Comparison of ENCODE assay signal across 1 cellular context in the genomic region with DNA sequence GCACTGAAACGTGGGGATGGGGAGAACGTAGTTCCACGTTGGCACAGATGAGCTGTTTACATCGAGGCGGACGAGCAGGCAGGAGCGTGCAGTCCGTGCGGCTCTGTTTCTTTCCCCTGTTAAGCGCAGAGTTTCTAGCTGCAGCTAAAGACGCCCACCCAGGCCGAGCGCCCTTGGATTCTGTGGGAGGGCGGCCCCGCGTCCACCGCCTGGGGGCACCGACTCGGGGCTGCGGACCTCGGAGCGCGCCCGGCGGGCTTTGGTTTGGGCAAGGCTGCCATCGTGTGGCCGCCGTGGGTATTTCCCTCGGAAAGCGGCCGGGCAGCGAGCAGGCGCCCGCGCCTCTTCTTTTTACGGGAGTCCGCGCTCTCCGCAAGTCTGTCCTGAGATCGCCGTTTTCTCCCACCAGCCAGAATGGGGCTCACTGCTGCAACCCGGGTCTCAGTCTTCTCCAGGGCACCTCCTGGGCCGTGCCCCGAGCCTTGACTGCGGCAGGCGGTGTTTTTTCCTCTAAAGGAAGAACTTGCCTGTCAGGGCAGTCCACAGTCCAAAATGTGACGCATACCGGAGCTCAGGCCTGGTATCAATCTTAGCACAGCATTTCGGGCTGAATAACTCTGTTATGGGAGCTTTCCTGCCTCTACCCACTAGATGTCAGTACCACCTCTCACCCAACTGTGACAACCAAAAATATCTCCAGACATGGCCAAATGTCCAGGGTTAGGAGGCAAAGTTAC.
TF ChIP-seq lines count a peak whose summit lies in the region.

No MANE protein-coding gene starts in this region.

TF ChIP-seq in HepG2, 621 proteins besides CTCF, POLR2A, EP300 and RAD21 (continued from another document and continues in another):
- no peak for TF ChIP-seq ZNF160 (CRISPR knock-in tag; IDR thresholded peaks at IDR 0.05)
- no peak for TF ChIP-seq ZC3H13 (CRISPR knock-in tag; IDR thresholded peaks at IDR 0.05)
- TF ChIP-seq, protein P1, sequence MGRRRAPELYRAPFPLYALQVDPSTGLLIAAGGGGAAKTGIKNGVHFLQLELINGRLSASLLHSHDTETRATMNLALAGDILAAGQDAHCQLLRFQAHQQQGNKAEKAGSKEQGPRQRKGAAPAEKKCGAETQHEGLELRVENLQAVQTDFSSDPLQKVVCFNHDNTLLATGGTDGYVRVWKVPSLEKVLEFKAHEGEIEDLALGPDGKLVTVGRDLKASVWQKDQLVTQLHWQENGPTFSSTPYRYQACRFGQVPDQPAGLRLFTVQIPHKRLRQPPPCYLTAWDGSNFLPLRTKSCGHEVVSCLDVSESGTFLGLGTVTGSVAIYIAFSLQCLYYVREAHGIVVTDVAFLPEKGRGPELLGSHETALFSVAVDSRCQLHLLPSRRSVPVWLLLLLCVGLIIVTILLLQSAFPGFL (CRISPR knock-in tag; IDR thresholded peaks at IDR 0.05), result no peak
- no peak for TF ChIP-seq ESRRA (CRISPR knock-in tag; IDR thresholded peaks at IDR 0.05; ENCODE audit: low read depth)
- TF ChIP-seq SRY (CRISPR knock-in tag; IDR thresholded peaks at IDR 0.05), result no peak
- TF ChIP-seq JARID2 (CRISPR knock-in tag; IDR thresholded peaks at IDR 0.05; ENCODE audit: insufficient replicate concordance), result no peak
- no peak for TF ChIP-seq ZNF430 (CRISPR knock-in tag; IDR thresholded peaks at IDR 0.05)
- no peak for TF ChIP-seq NKX3-1 (CRISPR knock-in tag; IDR thresholded peaks at IDR 0.05)
- 0 out of 2 replicates have a peak, but pooled peaks have one; percentile 48 for TF ChIP-seq ZNF572 (CRISPR knock-in tag; IDR thresholded peaks at IDR 0.05)
- TF ChIP-seq ADNP (CRISPR knock-in tag; IDR thresholded peaks at IDR 0.05), result no peak
- TF ChIP-seq, protein P2, sequence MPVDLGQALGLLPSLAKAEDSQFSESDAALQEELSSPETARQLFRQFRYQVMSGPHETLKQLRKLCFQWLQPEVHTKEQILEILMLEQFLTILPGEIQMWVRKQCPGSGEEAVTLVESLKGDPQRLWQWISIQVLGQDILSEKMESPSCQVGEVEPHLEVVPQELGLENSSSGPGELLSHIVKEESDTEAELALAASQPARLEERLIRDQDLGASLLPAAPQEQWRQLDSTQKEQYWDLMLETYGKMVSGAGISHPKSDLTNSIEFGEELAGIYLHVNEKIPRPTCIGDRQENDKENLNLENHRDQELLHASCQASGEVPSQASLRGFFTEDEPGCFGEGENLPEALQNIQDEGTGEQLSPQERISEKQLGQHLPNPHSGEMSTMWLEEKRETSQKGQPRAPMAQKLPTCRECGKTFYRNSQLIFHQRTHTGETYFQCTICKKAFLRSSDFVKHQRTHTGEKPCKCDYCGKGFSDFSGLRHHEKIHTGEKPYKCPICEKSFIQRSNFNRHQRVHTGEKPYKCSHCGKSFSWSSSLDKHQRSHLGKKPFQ (CRISPR knock-in tag; IDR thresholded peaks at IDR 0.05; ENCODE audit: insufficient replicate concordance), result no peak
- TF ChIP-seq, protein P3, sequence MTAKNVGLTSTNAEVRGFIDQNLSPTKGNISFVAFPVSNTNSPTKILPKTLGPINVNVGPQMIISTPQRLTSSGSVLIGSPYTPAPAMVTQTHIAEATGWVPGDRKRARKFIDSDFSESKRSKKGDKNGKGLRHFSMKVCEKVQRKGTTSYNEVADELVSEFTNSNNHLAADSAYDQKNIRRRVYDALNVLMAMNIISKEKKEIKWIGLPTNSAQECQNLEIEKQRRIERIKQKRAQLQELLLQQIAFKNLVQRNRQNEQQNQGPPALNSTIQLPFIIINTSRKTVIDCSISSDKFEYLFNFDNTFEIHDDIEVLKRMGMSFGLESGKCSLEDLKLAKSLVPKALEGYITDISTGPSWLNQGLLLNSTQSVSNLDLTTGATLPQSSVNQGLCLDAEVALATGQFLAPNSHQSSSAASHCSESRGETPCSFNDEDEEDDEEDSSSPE (CRISPR knock-in tag; IDR thresholded peaks at IDR 0.05), result peak; percentile 41; the same call in 1 of the 2 replicates
- TF ChIP-seq, protein P4, sequence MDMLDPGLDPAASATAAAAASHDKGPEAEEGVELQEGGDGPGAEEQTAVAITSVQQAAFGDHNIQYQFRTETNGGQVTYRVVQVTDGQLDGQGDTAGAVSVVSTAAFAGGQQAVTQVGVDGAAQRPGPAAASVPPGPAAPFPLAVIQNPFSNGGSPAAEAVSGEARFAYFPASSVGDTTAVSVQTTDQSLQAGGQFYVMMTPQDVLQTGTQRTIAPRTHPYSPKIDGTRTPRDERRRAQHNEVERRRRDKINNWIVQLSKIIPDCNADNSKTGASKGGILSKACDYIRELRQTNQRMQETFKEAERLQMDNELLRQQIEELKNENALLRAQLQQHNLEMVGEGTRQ (IDR thresholded peaks at IDR 0.05; ENCODE audit: low read depth, low read length), result no peak
- TF ChIP-seq, protein P4 (CRISPR knock-in tag; IDR thresholded peaks at IDR 0.05; ENCODE audit: borderline replicate concordance), result no peak
- no peak for TF ChIP-seq SP1 (IDR thresholded peaks at IDR 0.05)
- TF ChIP-seq SP1 (CRISPR knock-in tag; IDR thresholded peaks at IDR 0.05), result no peak
- TF ChIP-seq, protein P5, sequence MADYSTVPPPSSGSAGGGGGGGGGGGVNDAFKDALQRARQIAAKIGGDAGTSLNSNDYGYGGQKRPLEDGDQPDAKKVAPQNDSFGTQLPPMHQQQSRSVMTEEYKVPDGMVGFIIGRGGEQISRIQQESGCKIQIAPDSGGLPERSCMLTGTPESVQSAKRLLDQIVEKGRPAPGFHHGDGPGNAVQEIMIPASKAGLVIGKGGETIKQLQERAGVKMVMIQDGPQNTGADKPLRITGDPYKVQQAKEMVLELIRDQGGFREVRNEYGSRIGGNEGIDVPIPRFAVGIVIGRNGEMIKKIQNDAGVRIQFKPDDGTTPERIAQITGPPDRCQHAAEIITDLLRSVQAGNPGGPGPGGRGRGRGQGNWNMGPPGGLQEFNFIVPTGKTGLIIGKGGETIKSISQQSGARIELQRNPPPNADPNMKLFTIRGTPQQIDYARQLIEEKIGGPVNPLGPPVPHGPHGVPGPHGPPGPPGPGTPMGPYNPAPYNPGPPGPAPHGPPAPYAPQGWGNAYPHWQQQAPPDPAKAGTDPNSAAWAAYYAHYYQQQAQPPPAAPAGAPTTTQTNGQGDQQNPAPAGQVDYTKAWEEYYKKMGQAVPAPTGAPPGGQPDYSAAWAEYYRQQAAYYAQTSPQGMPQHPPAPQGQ (CRISPR knock-in tag; IDR thresholded peaks at IDR 0.05; ENCODE audit: borderline replicate concordance), result no peak
- TF ChIP-seq, protein P6, sequence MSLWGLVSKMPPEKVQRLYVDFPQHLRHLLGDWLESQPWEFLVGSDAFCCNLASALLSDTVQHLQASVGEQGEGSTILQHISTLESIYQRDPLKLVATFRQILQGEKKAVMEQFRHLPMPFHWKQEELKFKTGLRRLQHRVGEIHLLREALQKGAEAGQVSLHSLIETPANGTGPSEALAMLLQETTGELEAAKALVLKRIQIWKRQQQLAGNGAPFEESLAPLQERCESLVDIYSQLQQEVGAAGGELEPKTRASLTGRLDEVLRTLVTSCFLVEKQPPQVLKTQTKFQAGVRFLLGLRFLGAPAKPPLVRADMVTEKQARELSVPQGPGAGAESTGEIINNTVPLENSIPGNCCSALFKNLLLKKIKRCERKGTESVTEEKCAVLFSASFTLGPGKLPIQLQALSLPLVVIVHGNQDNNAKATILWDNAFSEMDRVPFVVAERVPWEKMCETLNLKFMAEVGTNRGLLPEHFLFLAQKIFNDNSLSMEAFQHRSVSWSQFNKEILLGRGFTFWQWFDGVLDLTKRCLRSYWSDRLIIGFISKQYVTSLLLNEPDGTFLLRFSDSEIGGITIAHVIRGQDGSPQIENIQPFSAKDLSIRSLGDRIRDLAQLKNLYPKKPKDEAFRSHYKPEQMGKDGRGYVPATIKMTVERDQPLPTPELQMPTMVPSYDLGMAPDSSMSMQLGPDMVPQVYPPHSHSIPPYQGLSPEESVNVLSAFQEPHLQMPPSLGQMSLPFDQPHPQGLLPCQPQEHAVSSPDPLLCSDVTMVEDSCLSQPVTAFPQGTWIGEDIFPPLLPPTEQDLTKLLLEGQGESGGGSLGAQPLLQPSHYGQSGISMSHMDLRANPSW (CRISPR knock-in tag; IDR thresholded peaks at IDR 0.05; ENCODE audit: borderline replicate concordance), result no peak
- TF ChIP-seq DPF2 (CRISPR knock-in tag; IDR thresholded peaks at IDR 0.05; ENCODE audit: borderline replicate concordance, low read depth), result no peak
- TF ChIP-seq ZSCAN9 (CRISPR knock-in tag; IDR thresholded peaks at IDR 0.05; ENCODE audit: borderline replicate concordance), result no peak
- no peak for TF ChIP-seq ISL2 (CRISPR knock-in tag; IDR thresholded peaks at IDR 0.05)
- TF ChIP-seq EZH2 (conservative IDR thresholded peaks at IDR 0.05; ENCODE audit: low read depth, low read length), result no peak
- TF ChIP-seq, protein P7, sequence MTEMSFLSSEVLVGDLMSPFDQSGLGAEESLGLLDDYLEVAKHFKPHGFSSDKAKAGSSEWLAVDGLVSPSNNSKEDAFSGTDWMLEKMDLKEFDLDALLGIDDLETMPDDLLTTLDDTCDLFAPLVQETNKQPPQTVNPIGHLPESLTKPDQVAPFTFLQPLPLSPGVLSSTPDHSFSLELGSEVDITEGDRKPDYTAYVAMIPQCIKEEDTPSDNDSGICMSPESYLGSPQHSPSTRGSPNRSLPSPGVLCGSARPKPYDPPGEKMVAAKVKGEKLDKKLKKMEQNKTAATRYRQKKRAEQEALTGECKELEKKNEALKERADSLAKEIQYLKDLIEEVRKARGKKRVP (CRISPR knock-in tag; IDR thresholded peaks at IDR 0.05), result no peak
- TF ChIP-seq, protein P8, sequence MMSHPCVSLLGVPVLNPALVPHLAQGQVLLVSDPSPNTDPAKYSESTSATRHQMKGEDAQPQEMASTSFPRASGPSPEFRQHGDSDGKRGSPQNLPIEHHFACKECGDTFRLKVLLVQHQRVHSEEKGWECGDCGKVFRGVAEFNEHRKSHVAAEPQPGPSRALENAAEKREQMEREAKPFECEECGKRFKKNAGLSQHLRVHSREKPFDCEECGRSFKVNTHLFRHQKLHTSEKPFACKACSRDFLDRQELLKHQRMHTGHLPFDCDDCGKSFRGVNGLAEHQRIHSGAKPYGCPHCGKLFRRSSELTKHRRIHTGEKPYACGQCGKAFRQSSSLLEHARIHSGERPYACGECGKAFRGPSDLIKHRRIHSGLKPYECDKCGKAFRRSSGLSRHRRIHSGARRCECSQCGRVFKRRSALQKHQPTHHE (CRISPR knock-in tag; IDR thresholded peaks at IDR 0.05; ENCODE audit: borderline replicate concordance), result no peak
- 0 out of 2 replicates have a peak, but pooled peaks have one; percentile 2 for TF ChIP-seq HMG20B (CRISPR knock-in tag; conservative IDR thresholded peaks at IDR 0.05)
- no peak for TF ChIP-seq ZNF672 (CRISPR knock-in tag; IDR thresholded peaks at IDR 0.05)
- no peak for TF ChIP-seq ZFP36 (IDR thresholded peaks at IDR 0.05; ENCODE audit: borderline replicate concordance, low read depth, low read length, partially characterized antibody)
- TF ChIP-seq, protein P9, sequence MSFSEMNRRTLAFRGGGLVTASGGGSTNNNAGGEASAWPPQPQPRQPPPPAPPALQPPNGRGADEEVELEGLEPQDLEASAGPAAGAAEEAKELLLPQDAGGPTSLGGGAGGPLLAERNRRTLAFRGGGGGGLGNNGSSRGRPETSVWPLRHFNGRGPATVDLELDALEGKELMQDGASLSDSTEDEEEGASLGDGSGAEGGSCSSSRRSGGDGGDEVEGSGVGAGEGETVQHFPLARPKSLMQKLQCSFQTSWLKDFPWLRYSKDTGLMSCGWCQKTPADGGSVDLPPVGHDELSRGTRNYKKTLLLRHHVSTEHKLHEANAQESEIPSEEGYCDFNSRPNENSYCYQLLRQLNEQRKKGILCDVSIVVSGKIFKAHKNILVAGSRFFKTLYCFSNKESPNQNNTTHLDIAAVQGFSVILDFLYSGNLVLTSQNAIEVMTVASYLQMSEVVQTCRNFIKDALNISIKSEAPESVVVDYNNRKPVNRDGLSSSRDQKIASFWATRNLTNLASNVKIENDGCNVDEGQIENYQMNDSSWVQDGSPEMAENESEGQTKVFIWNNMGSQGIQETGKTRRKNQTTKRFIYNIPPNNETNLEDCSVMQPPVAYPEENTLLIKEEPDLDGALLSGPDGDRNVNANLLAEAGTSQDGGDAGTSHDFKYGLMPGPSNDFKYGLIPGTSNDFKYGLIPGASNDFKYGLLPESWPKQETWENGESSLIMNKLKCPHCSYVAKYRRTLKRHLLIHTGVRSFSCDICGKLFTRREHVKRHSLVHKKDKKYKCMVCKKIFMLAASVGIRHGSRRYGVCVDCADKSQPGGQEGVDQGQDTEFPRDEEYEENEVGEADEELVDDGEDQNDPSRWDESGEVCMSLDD (CRISPR knock-in tag; IDR thresholded peaks at IDR 0.05; ENCODE audit: borderline replicate concordance), result no peak
- TF ChIP-seq MLLT10 (CRISPR knock-in tag; IDR thresholded peaks at IDR 0.05), result no peak
- no peak for TF ChIP-seq MXD4 (CRISPR knock-in tag; IDR thresholded peaks at IDR 0.05)
- TF ChIP-seq, protein P10, sequence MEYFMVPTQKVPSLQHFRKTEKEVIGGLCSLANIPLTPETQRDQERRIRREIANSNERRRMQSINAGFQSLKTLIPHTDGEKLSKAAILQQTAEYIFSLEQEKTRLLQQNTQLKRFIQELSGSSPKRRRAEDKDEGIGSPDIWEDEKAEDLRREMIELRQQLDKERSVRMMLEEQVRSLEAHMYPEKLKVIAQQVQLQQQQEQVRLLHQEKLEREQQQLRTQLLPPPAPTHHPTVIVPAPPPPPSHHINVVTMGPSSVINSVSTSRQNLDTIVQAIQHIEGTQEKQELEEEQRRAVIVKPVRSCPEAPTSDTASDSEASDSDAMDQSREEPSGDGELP (IDR thresholded peaks at IDR 0.05; ENCODE audit: borderline replicate concordance, low read depth), result no peak
- TF ChIP-seq, protein P11, sequence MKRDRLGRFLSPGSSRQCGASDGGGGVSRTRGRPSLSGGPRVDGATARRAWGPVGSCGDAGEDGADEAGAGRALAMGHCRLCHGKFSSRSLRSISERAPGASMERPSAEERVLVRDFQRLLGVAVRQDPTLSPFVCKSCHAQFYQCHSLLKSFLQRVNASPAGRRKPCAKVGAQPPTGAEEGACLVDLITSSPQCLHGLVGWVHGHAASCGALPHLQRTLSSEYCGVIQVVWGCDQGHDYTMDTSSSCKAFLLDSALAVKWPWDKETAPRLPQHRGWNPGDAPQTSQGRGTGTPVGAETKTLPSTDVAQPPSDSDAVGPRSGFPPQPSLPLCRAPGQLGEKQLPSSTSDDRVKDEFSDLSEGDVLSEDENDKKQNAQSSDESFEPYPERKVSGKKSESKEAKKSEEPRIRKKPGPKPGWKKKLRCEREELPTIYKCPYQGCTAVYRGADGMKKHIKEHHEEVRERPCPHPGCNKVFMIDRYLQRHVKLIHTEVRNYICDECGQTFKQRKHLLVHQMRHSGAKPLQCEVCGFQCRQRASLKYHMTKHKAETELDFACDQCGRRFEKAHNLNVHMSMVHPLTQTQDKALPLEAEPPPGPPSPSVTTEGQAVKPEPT (CRISPR knock-in tag; IDR thresholded peaks at IDR 0.05; ENCODE audit: low read depth), result no peak
- peak; percentile 52; the same call in 1 of the 2 replicates for TF ChIP-seq ZNF891 (CRISPR knock-in tag; IDR thresholded peaks at IDR 0.05)
- TF ChIP-seq KMT2B (CRISPR knock-in tag; IDR thresholded peaks at IDR 0.05), result no peak
- TF ChIP-seq, protein P12, sequence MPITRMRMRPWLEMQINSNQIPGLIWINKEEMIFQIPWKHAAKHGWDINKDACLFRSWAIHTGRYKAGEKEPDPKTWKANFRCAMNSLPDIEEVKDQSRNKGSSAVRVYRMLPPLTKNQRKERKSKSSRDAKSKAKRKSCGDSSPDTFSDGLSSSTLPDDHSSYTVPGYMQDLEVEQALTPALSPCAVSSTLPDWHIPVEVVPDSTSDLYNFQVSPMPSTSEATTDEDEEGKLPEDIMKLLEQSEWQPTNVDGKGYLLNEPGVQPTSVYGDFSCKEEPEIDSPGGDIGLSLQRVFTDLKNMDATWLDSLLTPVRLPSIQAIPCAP (CRISPR knock-in tag; IDR thresholded peaks at IDR 0.05; ENCODE audit: low read depth), result no peak
- no peak for TF ChIP-seq SIN3B (IDR thresholded peaks at IDR 0.05; ENCODE audit: low read length)
- no peak for TF ChIP-seq ZNF564 (CRISPR knock-in tag; IDR thresholded peaks at IDR 0.05)
